9 cellular contexts compared by ENCODE assay signal in genomic region chr17:1004769-1005295, GRCh38. TPM values are rescaled to one million over a fixed set of nuclear protein-coding genes. Genes with fewer than 3 reads are reported as not detected.
DNase-seq lines count a peak whose midpoint lies in the region; ATAC-seq and TF ChIP-seq lines count a peak whose summit lies in the region.
"Had no signal": no experiment of that assay in that cellular context is flagged by ENCODE, and none has a peak within 500 bp of the region (broad histone marks: within the 10 kb centered on the region; RNA-seq: fewer than 3 reads in every experiment).

No MANE protein-coding gene starts in this region.

- H3K27me3 ChIP-seq in PC-3 (ENCODE audit: low read length) (no peaks in the 10 kb centered on the region), esophagus muscularis mucosa (no peaks in the 10 kb centered on the region), sigmoid colon (no peaks in the 10 kb centered on the region), smooth muscle cell (ENCODE audit: low read depth) (no peaks in the 10 kb centered on the region)

- DNase-seq in ELF-1 (ENCODE audit: low read depth, low spot score): peak; percentile 62
- DNase-seq in PC-3: no peak
- DNase-seq in esophagus muscularis mucosa (ENCODE audit: extremely low spot score): no peak
- no peak for DNase-seq in sigmoid colon
- no peak for DNase-seq in smooth muscle cell (lab: John Stamatoyannopoulos, UW; ENCODE audit: unreplicated experiment)
- no peak for DNase-seq in GM03348 (ENCODE audit: low spot score)
- DNase-seq: activated T-cell treated with anti-CD3 and anti-CD28 coated beads, Interleukin-2, amount 50 U/mL, for 4 hours; small intestine had no signal

- TF ChIP-seq POLR2A in esophagus muscularis mucosa (IDR thresholded peaks at IDR 0.05; ENCODE audit: low read depth): no peak
- TF ChIP-seq POLR2A in sigmoid colon (IDR thresholded peaks at IDR 0.05): no peak
- TF ChIP-seq POLR2A in GM18505 (IDR thresholded peaks at IDR 0.05; ENCODE audit: borderline replicate concordance, extremely low read depth, insufficient read depth, insufficient read length): no peak

- H3K79me2 ChIP-seq in PC-3 (ENCODE audit: low read length) (no peaks in the 10 kb centered on the region), smooth muscle cell (ENCODE audit: low read depth) (no peaks in the 10 kb centered on the region)

- H3F3A ChIP-seq in PC-3 (ENCODE audit: low read length, unreplicated experiment) (no peaks in the 10 kb centered on the region), smooth muscle cell (ENCODE audit: low read depth) (peaks cover 14% of the 10 kb centered on the region)

- CTCF ChIA-PET in PC-3 (lab: Charles Lee): no interaction called here

- H2AFZ ChIP-seq in PC-3 (ENCODE audit: low read length): no peak overlapping the region
- no peak overlapping the region for H2AFZ ChIP-seq in smooth muscle cell (ENCODE audit: low read depth)

- ATAC-seq in PC-3: no peak
- ATAC-seq in GM18505 (IDR thresholded peaks at IDR 0.05; ENCODE audit: unreplicated experiment): no peak

- TF ChIP-seq EP300 in esophagus muscularis mucosa (IDR thresholded peaks at IDR 0.05) (no peak), sigmoid colon (IDR thresholded peaks at IDR 0.05) (no peak)

- BruUV-seq in PC-3 (replicated peaks; lab: Mats Ljungman, UMichigan): TSS peak; percentile 20

- H3K4me1 ChIP-seq in PC-3 (ENCODE audit: insufficient read depth, low read length): no peaks in the 10 kb centered on the region
- peaks cover 84 to 99% (median 93%) of the 10 kb centered on the region in 4 donors for H3K4me1 ChIP-seq in esophagus muscularis mucosa
- peaks cover 0 to 76% (median 65%) of the 10 kb centered on the region in 4 donors for H3K4me1 ChIP-seq in sigmoid colon
- H3K4me1 ChIP-seq in smooth muscle cell (ENCODE audit: low read depth): no peaks in the 10 kb centered on the region

- H3K4me2 ChIP-seq in PC-3 (ENCODE audit: low read length) (no peak overlapping the region), smooth muscle cell (no peak overlapping the region)

- H3K4me3 ChIP-seq in PC-3 (ENCODE audit: low read length) (no peak overlapping the region), esophagus muscularis mucosa (no peak overlapping the region), sigmoid colon (no peak overlapping the region), smooth muscle cell (no peak overlapping the region)

- POLR2A ChIA-PET in PC-3 (lab: Charles Lee; ENCODE audit: unreplicated experiment): no interaction called here

- H3K9ac ChIP-seq in PC-3 (ENCODE audit: low read length): no peak overlapping the region
- no peak overlapping the region for H3K9ac ChIP-seq in smooth muscle cell (ENCODE audit: low read depth)

- H3K9me3 ChIP-seq in PC-3 (ENCODE audit: low read length) (no peaks in the 10 kb centered on the region), esophagus muscularis mucosa (no peaks in the 10 kb centered on the region), sigmoid colon (no peaks in the 10 kb centered on the region), smooth muscle cell (replicated peaks; ENCODE audit: low read depth) (no peaks in the 10 kb centered on the region)

- TF ChIP-seq CTCF in PC-3 (conservative IDR thresholded peaks at IDR 0.05; ENCODE audit: low read depth, low read length): no peak
- no peak for TF ChIP-seq CTCF in esophagus muscularis mucosa (IDR thresholded peaks at IDR 0.05)
- TF ChIP-seq CTCF in sigmoid colon (IDR thresholded peaks at IDR 0.05): no peak
- TF ChIP-seq CTCF in smooth muscle cell (IDR thresholded peaks at IDR 0.05; ENCODE audit: borderline replicate concordance, insufficient read depth, poor library complexity, severe bottlenecking): no peak

- H3K36me3 ChIP-seq in PC-3 (ENCODE audit: low read depth, low read length) (peaks cover 17% of the 10 kb centered on the region; the same call in 1 of the 2 replicates), esophagus muscularis mucosa (peaks cover 6 to 92% (median 53%) of the 10 kb centered on the region in 4 donors), sigmoid colon (peaks cover 6 to 81% (median 21%) of the 10 kb centered on the region in 4 donors), smooth muscle cell (ENCODE audit: low read depth) (no peaks in the 10 kb centered on the region)

- H3K9me2 ChIP-seq in PC-3 (replicated peaks; ENCODE audit: low read length): no peaks in the 10 kb centered on the region

- H4K20me1 ChIP-seq in PC-3 (ENCODE audit: low read length) (no peaks in the 10 kb centered on the region), smooth muscle cell (ENCODE audit: low read depth) (peaks cover 23% of the 10 kb centered on the region)

- intact Hi-C loops in PC-3 (cut with micrococcal nuclease) (no loop called here), esophagus muscularis mucosa (cut with DNase I) (no loop called here), sigmoid colon (cut with DNase I) (loop anchor here (2.0 kb wide), 1 partner anchor 42 kb away; no protein-coding TSS in a partner anchor)

- H3K27ac ChIP-seq in PC-3 (ENCODE audit: low read length) (no peak overlapping the region), esophagus muscularis mucosa (replicated peaks in 1 of 4) (peak overlapping the region; percentile 81 to 92 (median 88)), sigmoid colon (peak overlapping the region; percentile 74 to 85 (median 80)), smooth muscle cell (ENCODE audit: low read depth) (no peak overlapping the region)

- WGBS in esophagus muscularis mucosa: 67% methylated on average over 9 of the region's 13 CpGs
- 82 to 83% methylated on average over 13 of the region's 13 CpGs for WGBS in sigmoid colon, 2 donors
- WGBS in smooth muscle cell (ENCODE audit: low lambda C conversion rate): 86% methylated on average over 13 of the region's 13 CpGs

RNA-seq across cellular contexts. Expression of gene TIMM22, which starts 7.9 kb away (rescaled TPM):
- total RNA-seq in PC-3 (2014; rRNA removed): 17.2 and 17.7 TPM in 2 replicates
- 10 to 100 TPM; 14.1 to 17.9 (median 15.8) TPM for total RNA-seq in esophagus muscularis mucosa
- 10 to 100 TPM in 3 of 4 donors, 1 to 10 TPM in 1; 8.0 to 13.6 (median 11.0) TPM for total RNA-seq in sigmoid colon
- 1 to 10 TPM; 6.0 to 9.2 (median 8.1) TPM for polyA plus RNA-seq in sigmoid colon
- 13.7 and 18.4 TPM in 2 replicates for total RNA-seq in smooth muscle cell
- 24.0 and 27.9 TPM in 2 replicates for polyA plus RNA-seq in smooth muscle cell

RNA-seq across cellular contexts. Expression of gene NXN, which starts 25.3 kb away (rescaled TPM):
- total RNA-seq in PC-3 (2014; rRNA removed) (20.8 and 25.6 TPM in 2 replicates), esophagus muscularis mucosa (10 to 100 TPM; 37.0 to 65.6 (median 49.8) TPM), sigmoid colon (10 to 100 TPM; 50.4 to 75.9 (median 67.1) TPM), smooth muscle cell (58.3 and 89.0 TPM in 2 replicates)
- polyA plus RNA-seq in sigmoid colon (10 to 100 TPM in 1 of 3 donors, 1 to 10 TPM in 2; 1.4 to 11.5 (median 8.4) TPM), smooth muscle cell (78.6 and 81.8 TPM in 2 replicates)

Comparison
In these comparisons a context has a peak if more than half of its experiments do, and no peak if none do; other contexts are left out.
1. H3K27ac ChIP-seq: peak in esophagus muscularis mucosa (4 of 4) and sigmoid colon (4 of 4); none in PC-3 (single experiment) and smooth muscle cell (single experiment).